9 cellular contexts compared by ENCODE assay signal in the genomic region with DNA sequence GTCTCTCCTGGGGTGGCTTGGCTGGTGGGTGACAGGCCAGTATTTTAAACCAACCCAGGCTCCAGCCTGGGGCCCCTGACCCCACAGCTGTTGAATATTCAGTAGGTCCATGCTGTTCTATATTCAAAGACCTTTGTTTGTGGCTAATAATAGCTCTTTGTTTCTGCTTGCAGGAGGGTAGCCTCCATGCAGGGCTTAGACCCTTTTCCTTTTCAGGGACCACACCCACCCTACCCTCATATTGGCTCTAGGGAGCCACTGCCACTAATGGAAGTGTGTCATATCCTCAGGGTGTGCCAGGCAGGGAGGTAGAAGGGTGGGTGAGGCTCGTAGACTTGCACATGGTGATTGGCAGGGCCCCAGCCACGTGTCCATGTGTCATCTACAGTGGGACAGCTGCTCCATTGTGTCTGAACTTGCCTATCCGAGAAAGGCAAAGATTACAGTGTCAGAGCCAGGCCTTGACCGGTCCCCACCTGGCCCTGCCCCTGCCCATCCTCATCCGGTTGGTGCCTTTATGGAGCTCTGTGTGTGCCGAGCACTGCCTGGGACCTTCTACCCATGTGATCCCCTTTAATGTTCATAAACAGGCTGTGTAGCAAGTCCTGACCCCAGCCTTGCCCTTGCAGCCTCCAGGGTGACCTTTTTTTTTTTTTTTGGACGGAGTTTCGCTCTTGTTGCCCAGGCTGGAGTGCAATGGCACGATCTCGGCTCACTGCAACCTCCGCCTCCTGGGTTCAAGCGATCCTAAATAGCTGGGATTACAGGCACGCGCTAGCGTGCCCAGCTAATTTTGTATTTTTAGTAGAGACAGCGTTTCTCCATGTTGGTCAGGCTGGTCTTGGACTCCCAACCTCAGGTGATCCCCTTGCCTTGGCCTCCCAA. TPM values are rescaled to one million over a fixed set of nuclear protein-coding genes. Genes with fewer than 3 reads are reported as not detected.
A peak's percentile ranks its signal among the peaks of the same experiment; 100 is the strongest.
DNase-seq lines count a peak whose midpoint lies in the region; ATAC-seq, FAIRE-seq and TF ChIP-seq lines count a peak whose summit lies in the region.
"Had no signal": no experiment of that assay in that cellular context is flagged by ENCODE, and none has a peak within 500 bp of the region (broad histone marks: within the 10 kb centered on the region; RNA-seq: fewer than 3 reads in every experiment).

No MANE protein-coding gene starts in this region.

- H3K4me1 ChIP-seq in upper lobe of left lung, result no peaks in the 10 kb centered on the region

- peak; percentile 50 for FAIRE-seq in bronchial epithelial cell (lab: Jason Lieb, UNC)

- H3K27me3 ChIP-seq in bronchial epithelial cell (ENCODE audit: control insufficient read depth, insufficient read depth, low read length) (no peaks in the 10 kb centered on the region), upper lobe of left lung (no peaks in the 10 kb centered on the region)

- TF ChIP-seq RAD21 in Ishikawa (IDR thresholded peaks at IDR 0.05; ENCODE audit: low read depth), result no peak

- no peaks in the 10 kb centered on the region for H3K9me3 ChIP-seq in upper lobe of left lung

- WGBS in upper lobe of left lung, 2 donors, result 85 to 91% methylated on average over 13 to 16 of the region's 16 CpGs

- H3K27ac ChIP-seq in upper lobe of left lung, result peak overlapping the region in 1 of 4 donors; percentile 23

- H3K4me3 ChIP-seq in bronchial epithelial cell (ENCODE audit: low read depth, low read length) (no peak overlapping the region), upper lobe of left lung (no peak overlapping the region)

- TF ChIP-seq CTCF in bronchial epithelial cell (IDR thresholded peaks at IDR 0.05; ENCODE audit: insufficient read depth, low read length, severe bottlenecking) (no peak), upper lobe of left lung (IDR thresholded peaks at IDR 0.05) (no peak)

- H3K36me3 ChIP-seq in bronchial epithelial cell (ENCODE audit: control insufficient read depth, insufficient read depth, low read length) (peaks cover 5% of the 10 kb centered on the region), upper lobe of left lung (peaks cover 0 to 2% (median 0%) of the 10 kb centered on the region in 4 donors)

- no peak for TF ChIP-seq POLR2A in upper lobe of left lung (IDR thresholded peaks at IDR 0.05)

- TF ChIP-seq EP300 in Ishikawa (IDR thresholded peaks at IDR 0.05; ENCODE audit: borderline replicate concordance) (no peak), upper lobe of left lung (IDR thresholded peaks at IDR 0.05) (no peak)

- DNase-seq in bronchial epithelial cell (ENCODE audit: low read depth), result peak; percentile 97
- DNase-seq in inferior parietal cortex (ENCODE audit: extremely low spot score), result peak; percentile 84
- no peak for DNase-seq in upper lobe of left lung
- no peak for DNase-seq in NCI-H1417 treated with DMSO at 0.1 percent for 48 hours (lab: John Stamatoyannopoulos, UW)
- no peak for DNase-seq in OCI-M1 (lab: John Stamatoyannopoulos, UW)
- DNase-seq: activated CD4-positive, alpha-beta T cell treated with anti-CD3 and anti-CD28 coated beads for 1 hour; NCI-H2029 had no signal

- ATAC-seq in upper lobe of left lung (ENCODE audit: low FRiP score in 2 of 2) (peak; percentile 6 to 41), GM18873 (IDR thresholded peaks at IDR 0.05; ENCODE audit: low FRiP score, unreplicated experiment) (no peak)

TF ChIP-seq in Ishikawa, 13 proteins besides CTCF, POLR2A, EP300 and RAD21:
- no peak for TF ChIP-seq EGR1 (IDR thresholded peaks at IDR 0.05)
- TF ChIP-seq, protein P1, sequence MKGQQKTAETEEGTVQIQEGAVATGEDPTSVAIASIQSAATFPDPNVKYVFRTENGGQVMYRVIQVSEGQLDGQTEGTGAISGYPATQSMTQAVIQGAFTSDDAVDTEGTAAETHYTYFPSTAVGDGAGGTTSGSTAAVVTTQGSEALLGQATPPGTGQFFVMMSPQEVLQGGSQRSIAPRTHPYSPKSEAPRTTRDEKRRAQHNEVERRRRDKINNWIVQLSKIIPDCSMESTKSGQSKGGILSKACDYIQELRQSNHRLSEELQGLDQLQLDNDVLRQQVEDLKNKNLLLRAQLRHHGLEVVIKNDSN (IDR thresholded peaks at IDR 0.05), result peak; percentile 76

RNA-seq across cellular contexts. Expression of a gene that starts 22.1 kb away (rescaled TPM):
- total RNA-seq in bronchial epithelial cell, result 3.1 and 5.0 TPM in 2 replicates
- 10 to 100 TPM in 1 of 6 donors, 1 to 10 TPM in 5; 4.5 to 11.5 (median 5.9) TPM for total RNA-seq in upper lobe of left lung

Comparison
In these comparisons a context has a peak if more than half of its experiments do, and no peak if none do; other contexts are left out.
1. DNase-seq: peak in bronchial epithelial cell (single experiment) and inferior parietal cortex (single experiment); none in upper lobe of left lung (0 of 2), NCI-H1417 treated with DMSO at 0.1 percent for 48 hours (single experiment) and OCI-M1 (single experiment).